Comparison of ENCODE assay signal across 8 cellular contexts in genomic region chr10:74993649-74994048, GRCh38.
"Had no signal": no experiment of that assay in that cellular context is flagged by ENCODE, and none has a peak within 500 bp of the region (broad histone marks: within the 10 kb centered on the region; RNA-seq: fewer than 3 reads in every experiment).

No MANE protein-coding gene starts in this region.

- H2AFZ ChIP-seq: GM23248 had no signal

- H3K4me3 Mint-ChIP-seq: HFFc6 had no signal

- H3K9me3 Mint-ChIP-seq: HFFc6 had no signal

- H3K36me3 ChIP-seq: HAP-1 had no signal

- H3K4me3 ChIP-seq: GM23248, HAP-1, K562 had no signal

- H3K27ac ChIP-seq: GM23248 had no signal

- DNase-seq: GM23248, GOT3, H7, HFFc6, IMR-90, KG1 had no signal

- H3K27ac Mint-ChIP-seq: HFFc6 had no signal

- H3K4me1 ChIP-seq: HAP-1 had no signal

- H3K9me3 ChIP-seq: HAP-1 had no signal

- H3K9ac ChIP-seq: GM23248 had no signal
